In genomic region chr3:197002701-197003454, GRCh38 we compare ENCODE assay signal across 1 cellular context.
TF ChIP-seq lines count a peak whose summit lies in the region.

No MANE protein-coding gene starts in this region.

TF ChIP-seq in HepG2, 621 proteins besides CTCF, POLR2A, EP300 and RAD21 (continued from another document and continues in another):
- no peak for TF ChIP-seq ZNF619 (CRISPR knock-in tag; IDR thresholded peaks at IDR 0.05)
- TF ChIP-seq RBM39 (IDR thresholded peaks at IDR 0.05; ENCODE audit: low read depth, low read length, poor library complexity, severe bottlenecking) = no peak
- no peak for TF ChIP-seq ZNF543 (CRISPR knock-in tag; IDR thresholded peaks at IDR 0.05)
- TF ChIP-seq, protein P1, sequence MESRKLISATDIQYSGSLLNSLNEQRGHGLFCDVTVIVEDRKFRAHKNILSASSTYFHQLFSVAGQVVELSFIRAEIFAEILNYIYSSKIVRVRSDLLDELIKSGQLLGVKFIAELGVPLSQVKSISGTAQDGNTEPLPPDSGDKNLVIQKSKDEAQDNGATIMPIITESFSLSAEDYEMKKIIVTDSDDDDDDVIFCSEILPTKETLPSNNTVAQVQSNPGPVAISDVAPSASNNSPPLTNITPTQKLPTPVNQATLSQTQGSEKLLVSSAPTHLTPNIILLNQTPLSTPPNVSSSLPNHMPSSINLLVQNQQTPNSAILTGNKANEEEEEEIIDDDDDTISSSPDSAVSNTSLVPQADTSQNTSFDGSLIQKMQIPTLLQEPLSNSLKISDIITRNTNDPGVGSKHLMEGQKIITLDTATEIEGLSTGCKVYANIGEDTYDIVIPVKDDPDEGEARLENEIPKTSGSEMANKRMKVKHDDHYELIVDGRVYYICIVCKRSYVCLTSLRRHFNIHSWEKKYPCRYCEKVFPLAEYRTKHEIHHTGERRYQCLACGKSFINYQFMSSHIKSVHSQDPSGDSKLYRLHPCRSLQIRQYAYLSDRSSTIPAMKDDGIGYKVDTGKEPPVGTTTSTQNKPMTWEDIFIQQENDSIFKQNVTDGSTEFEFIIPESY (CRISPR knock-in tag; IDR thresholded peaks at IDR 0.05) = peak; percentile 33; the same call in 1 of the 2 replicates
- TF ChIP-seq, protein P2, sequence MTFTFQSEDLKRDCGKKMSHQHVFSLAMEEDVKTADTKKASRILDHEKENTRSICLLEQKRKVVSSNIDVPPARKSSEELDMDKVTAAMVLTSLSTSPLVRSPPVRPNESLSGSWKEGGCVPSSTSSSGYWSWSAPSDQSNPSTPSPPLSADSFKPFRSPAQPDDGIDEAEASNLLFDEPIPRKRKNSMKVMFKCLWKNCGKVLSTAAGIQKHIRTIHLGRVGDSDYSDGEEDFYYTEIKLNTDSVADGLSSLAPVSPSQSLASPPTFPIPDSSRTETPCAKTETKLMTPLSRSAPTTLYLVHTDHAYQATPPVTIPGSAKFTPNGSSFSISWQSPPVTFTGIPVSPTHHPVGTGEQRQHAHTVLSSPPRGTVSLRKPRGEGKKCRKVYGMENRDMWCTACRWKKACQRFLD (CRISPR knock-in tag; IDR thresholded peaks at IDR 0.05; ENCODE audit: borderline replicate concordance) = no peak
- no peak for TF ChIP-seq ZNF569 (CRISPR knock-in tag; IDR thresholded peaks at IDR 0.05; ENCODE audit: borderline replicate concordance)
- TF ChIP-seq ZNF44 (CRISPR knock-in tag; IDR thresholded peaks at IDR 0.05) = no peak
- TF ChIP-seq ATRX (CRISPR knock-in tag; IDR thresholded peaks at IDR 0.05; ENCODE audit: borderline replicate concordance) = no peak
- no peak for TF ChIP-seq ZNF850 (CRISPR knock-in tag; conservative IDR thresholded peaks at IDR 0.05)
- TF ChIP-seq, protein P3, sequence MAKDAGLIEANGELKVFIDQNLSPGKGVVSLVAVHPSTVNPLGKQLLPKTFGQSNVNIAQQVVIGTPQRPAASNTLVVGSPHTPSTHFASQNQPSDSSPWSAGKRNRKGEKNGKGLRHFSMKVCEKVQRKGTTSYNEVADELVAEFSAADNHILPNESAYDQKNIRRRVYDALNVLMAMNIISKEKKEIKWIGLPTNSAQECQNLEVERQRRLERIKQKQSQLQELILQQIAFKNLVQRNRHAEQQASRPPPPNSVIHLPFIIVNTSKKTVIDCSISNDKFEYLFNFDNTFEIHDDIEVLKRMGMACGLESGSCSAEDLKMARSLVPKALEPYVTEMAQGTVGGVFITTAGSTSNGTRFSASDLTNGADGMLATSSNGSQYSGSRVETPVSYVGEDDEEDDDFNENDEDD (CRISPR knock-in tag; IDR thresholded peaks at IDR 0.05; ENCODE audit: borderline replicate concordance) = peak; percentile 66; the same call in 1 of the 2 replicates
- TF ChIP-seq, protein P4, sequence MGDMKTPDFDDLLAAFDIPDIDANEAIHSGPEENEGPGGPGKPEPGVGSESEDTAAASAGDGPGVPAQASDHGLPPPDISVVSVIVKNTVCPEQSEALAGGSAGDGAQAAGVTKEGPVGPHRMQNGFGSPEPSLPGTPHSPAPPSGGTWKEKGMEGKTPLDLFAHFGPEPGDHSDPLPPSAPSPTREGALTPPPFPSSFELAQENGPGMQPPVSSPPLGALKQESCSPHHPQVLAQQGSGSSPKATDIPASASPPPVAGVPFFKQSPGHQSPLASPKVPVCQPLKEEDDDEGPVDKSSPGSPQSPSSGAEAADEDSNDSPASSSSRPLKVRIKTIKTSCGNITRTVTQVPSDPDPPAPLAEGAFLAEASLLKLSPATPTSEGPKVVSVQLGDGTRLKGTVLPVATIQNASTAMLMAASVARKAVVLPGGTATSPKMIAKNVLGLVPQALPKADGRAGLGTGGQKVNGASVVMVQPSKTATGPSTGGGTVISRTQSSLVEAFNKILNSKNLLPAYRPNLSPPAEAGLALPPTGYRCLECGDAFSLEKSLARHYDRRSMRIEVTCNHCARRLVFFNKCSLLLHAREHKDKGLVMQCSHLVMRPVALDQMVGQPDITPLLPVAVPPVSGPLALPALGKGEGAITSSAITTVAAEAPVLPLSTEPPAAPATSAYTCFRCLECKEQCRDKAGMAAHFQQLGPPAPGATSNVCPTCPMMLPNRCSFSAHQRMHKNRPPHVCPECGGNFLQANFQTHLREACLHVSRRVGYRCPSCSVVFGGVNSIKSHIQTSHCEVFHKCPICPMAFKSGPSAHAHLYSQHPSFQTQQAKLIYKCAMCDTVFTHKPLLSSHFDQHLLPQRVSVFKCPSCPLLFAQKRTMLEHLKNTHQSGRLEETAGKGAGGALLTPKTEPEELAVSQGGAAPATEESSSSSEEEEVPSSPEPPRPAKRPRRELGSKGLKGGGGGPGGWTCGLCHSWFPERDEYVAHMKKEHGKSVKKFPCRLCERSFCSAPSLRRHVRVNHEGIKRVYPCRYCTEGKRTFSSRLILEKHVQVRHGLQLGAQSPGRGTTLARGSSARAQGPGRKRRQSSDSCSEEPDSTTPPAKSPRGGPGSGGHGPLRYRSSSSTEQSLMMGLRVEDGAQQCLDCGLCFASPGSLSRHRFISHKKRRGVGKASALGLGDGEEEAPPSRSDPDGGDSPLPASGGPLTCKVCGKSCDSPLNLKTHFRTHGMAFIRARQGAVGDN (CRISPR knock-in tag; IDR thresholded peaks at IDR 0.05) = peak; percentile 47
- no peak for TF ChIP-seq ARHGAP35 (CRISPR knock-in tag; IDR thresholded peaks at IDR 0.05; ENCODE audit: borderline replicate concordance)
- peak; percentile 37; the same call in 1 of the 2 replicates for TF ChIP-seq UBTF (CRISPR knock-in tag; IDR thresholded peaks at IDR 0.05)
- TF ChIP-seq SIN3B (IDR thresholded peaks at IDR 0.05; ENCODE audit: low read length) = no peak
- TF ChIP-seq, protein P5, sequence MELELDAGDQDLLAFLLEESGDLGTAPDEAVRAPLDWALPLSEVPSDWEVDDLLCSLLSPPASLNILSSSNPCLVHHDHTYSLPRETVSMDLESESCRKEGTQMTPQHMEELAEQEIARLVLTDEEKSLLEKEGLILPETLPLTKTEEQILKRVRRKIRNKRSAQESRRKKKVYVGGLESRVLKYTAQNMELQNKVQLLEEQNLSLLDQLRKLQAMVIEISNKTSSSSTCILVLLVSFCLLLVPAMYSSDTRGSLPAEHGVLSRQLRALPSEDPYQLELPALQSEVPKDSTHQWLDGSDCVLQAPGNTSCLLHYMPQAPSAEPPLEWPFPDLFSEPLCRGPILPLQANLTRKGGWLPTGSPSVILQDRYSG (CRISPR knock-in tag; IDR thresholded peaks at IDR 0.05) = no peak
- TF ChIP-seq ZNF251 (CRISPR knock-in tag; IDR thresholded peaks at IDR 0.05) = no peak
- no peak for TF ChIP-seq TCF7 (IDR thresholded peaks at IDR 0.05; ENCODE audit: low read depth)
- no peak for TF ChIP-seq TCF7L2 (IDR thresholded peaks at IDR 0.05; ENCODE audit: low read depth, low read length)
- TF ChIP-seq, protein P6, sequence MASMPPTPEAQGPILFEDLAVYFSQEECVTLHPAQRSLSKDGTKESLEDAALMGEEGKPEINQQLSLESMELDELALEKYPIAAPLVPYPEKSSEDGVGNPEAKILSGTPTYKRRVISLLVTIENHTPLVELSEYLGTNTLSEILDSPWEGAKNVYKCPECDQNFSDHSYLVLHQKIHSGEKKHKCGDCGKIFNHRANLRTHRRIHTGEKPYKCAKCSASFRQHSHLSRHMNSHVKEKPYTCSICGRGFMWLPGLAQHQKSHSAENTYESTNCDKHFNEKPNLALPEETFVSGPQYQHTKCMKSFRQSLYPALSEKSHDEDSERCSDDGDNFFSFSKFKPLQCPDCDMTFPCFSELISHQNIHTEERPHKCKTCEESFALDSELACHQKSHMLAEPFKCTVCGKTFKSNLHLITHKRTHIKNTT (CRISPR knock-in tag; IDR thresholded peaks at IDR 0.05) = no peak
- no peak for TF ChIP-seq ZFP36L1 (CRISPR knock-in tag; IDR thresholded peaks at IDR 0.05)
- no peak for TF ChIP-seq CENPT (CRISPR knock-in tag; IDR thresholded peaks at IDR 0.05; ENCODE audit: low read depth)
- TF ChIP-seq KAT2B (IDR thresholded peaks at IDR 0.05; ENCODE audit: borderline replicate concordance, low read depth, low read length) = no peak
- TF ChIP-seq GABPB1 (CRISPR knock-in tag; IDR thresholded peaks at IDR 0.05) = peak; percentile 17; the same call in 1 of the 2 replicates
- TF ChIP-seq TBX3 (IDR thresholded peaks at IDR 0.05; ENCODE audit: borderline replicate concordance) = no peak
- TF ChIP-seq, protein P7, sequence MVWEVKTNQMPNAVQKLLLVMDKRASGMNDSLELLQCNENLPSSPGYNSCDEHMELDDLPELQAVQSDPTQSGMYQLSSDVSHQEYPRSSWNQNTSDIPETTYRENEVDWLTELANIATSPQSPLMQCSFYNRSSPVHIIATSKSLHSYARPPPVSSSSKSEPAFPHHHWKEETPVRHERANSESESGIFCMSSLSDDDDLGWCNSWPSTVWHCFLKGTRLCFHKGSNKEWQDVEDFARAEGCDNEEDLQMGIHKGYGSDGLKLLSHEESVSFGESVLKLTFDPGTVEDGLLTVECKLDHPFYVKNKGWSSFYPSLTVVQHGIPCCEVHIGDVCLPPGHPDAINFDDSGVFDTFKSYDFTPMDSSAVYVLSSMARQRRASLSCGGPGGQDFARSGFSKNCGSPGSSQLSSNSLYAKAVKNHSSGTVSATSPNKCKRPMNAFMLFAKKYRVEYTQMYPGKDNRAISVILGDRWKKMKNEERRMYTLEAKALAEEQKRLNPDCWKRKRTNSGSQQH (CRISPR knock-in tag; IDR thresholded peaks at IDR 0.05; ENCODE audit: low read depth) = no peak
- no peak for TF ChIP-seq ZC3H13 (CRISPR knock-in tag; IDR thresholded peaks at IDR 0.05)
- TF ChIP-seq STAT5B (CRISPR knock-in tag; IDR thresholded peaks at IDR 0.05) = no peak
- TF ChIP-seq SMAD3 (CRISPR knock-in tag; IDR thresholded peaks at IDR 0.05) = no peak
- TF ChIP-seq HDAC6 (IDR thresholded peaks at IDR 0.05; ENCODE audit: low read depth, low read length) = no peak
- TF ChIP-seq, protein P8, sequence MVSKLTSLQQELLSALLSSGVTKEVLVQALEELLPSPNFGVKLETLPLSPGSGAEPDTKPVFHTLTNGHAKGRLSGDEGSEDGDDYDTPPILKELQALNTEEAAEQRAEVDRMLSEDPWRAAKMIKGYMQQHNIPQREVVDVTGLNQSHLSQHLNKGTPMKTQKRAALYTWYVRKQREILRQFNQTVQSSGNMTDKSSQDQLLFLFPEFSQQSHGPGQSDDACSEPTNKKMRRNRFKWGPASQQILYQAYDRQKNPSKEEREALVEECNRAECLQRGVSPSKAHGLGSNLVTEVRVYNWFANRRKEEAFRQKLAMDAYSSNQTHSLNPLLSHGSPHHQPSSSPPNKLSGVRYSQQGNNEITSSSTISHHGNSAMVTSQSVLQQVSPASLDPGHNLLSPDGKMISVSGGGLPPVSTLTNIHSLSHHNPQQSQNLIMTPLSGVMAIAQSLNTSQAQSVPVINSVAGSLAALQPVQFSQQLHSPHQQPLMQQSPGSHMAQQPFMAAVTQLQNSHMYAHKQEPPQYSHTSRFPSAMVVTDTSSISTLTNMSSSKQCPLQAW (CRISPR knock-in tag; IDR thresholded peaks at IDR 0.05) = no peak
- TF ChIP-seq HMG20B (CRISPR knock-in tag; conservative IDR thresholded peaks at IDR 0.05) = no peak
- no peak for TF ChIP-seq ASH2L (IDR thresholded peaks at IDR 0.05; ENCODE audit: insufficient read length, low read depth, low read length)
- TF ChIP-seq ZBTB2 (CRISPR knock-in tag; IDR thresholded peaks at IDR 0.05; ENCODE audit: low read depth) = peak; percentile 55; the same call in 1 of the 2 replicates
- TF ChIP-seq MBNL3 (CRISPR knock-in tag; conservative IDR thresholded peaks at IDR 0.05) = no peak
- TF ChIP-seq MYC (CRISPR knock-in tag; IDR thresholded peaks at IDR 0.05; ENCODE audit: borderline replicate concordance) = no peak; the same call in 1 of the 2 replicates
- no peak; the same call in 1 of the 2 replicates for TF ChIP-seq PATZ1 (CRISPR knock-in tag; IDR thresholded peaks at IDR 0.05)
- no peak for TF ChIP-seq TEAD3 (CRISPR knock-in tag; optimal IDR thresholded peaks at IDR 0.05; ENCODE audit: borderline replicate concordance)
- TF ChIP-seq, protein P9, sequence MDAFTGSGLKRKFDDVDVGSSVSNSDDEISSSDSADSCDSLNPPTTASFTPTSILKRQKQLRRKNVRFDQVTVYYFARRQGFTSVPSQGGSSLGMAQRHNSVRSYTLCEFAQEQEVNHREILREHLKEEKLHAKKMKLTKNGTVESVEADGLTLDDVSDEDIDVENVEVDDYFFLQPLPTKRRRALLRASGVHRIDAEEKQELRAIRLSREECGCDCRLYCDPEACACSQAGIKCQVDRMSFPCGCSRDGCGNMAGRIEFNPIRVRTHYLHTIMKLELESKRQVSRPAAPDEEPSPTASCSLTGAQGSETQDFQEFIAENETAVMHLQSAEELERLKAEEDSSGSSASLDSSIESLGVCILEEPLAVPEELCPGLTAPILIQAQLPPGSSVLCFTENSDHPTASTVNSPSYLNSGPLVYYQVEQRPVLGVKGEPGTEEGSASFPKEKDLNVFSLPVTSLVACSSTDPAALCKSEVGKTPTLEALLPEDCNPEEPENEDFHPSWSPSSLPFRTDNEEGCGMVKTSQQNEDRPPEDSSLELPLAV (CRISPR knock-in tag; conservative IDR thresholded peaks at IDR 0.05; ENCODE audit: low read depth) = no peak
